12 cellular contexts compared by ENCODE assay signal in the genomic region with DNA sequence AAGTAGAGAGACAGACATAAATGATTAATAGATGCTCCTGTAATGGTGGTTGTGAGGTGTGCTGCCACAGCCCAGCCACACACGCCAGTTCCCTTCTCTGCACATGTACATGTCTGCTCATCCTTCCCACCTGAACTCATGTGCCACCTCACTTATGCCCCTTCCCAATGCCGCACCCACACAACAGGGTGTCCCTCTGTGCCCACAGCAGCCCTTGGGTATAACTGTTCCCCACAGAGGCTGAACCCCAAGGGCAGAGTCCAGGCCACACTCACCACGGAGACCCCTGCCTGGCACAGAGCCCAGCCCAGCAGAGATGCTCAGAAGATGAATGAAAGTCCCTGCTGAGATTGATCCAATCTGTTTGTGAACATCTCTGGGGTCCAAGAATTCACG. TPM values are rescaled to one million over a fixed set of nuclear protein-coding genes. Genes with fewer than 3 reads are reported as not detected.
DNase-seq lines count a peak whose midpoint lies in the region; ATAC-seq, FAIRE-seq and TF ChIP-seq lines count a peak whose summit lies in the region.
"Had no signal": no experiment of that assay in that cellular context is flagged by ENCODE, and none has a peak within 500 bp of the region (broad histone marks: within the 10 kb centered on the region; RNA-seq: fewer than 3 reads in every experiment).

No MANE protein-coding gene starts in this region.

- DNase-seq in activated CD4-positive, alpha-beta T cell treated with anti-CD3 and anti-CD28 coated beads, Interleukin-2, amount 10 ng/mL, durations not matched to agents 7 days and 5 days = no peak
- DNase-seq in activated CD4-positive, alpha-beta T cell treated with anti-CD3 and anti-CD28 coated beads, Interleukin-2, amount 50 U/mL, for 1 hour = no peak
- DNase-seq in K562 (ENCODE audit: extremely low read depth in 1 of 4, low spot score in 3 of 4) (no peak), osteocyte (ENCODE audit: extremely low spot score, unreplicated experiment) (no peak), NCI-H1105 (lab: John Stamatoyannopoulos, UW) (no peak)
- no peak for DNase-seq in activated CD4-positive, CD25-positive, alpha-beta regulatory T cell (lab: John Stamatoyannopoulos, UW)
- DNase-seq: endodermal cell, foreskin fibroblast, occipital lobe had no signal

- TF ChIP-seq CTCF in HEK293 (tag by site-specific recombination; IDR thresholded peaks at IDR 0.05) (no peak), K562 (IDR thresholded peaks at IDR 0.05 in 2 of 3, conservative IDR thresholded peaks at IDR 0.05 in 1 of 3; ENCODE audit: insufficient read depth in 2 of 3, low read depth in 1 of 3, low read length in 3 of 3) (no peak), osteocyte (IDR thresholded peaks at IDR 0.05) (no peak)

- H3K4me1 ChIP-seq in HEK293 (ENCODE audit: control insufficient read depth, insufficient read depth, low read length) = no peaks in the 10 kb centered on the region
- H3K4me1 ChIP-seq in K562 (replicated peaks in 1 of 2; ENCODE audit: control insufficient read depth in 2 of 2, insufficient read depth in 2 of 2, low read length in 2 of 2) = peaks cover 27 to 42% of the 10 kb centered on the region in 2 experiments

- H3K36me3 ChIP-seq in HEK293 (ENCODE audit: control insufficient read depth in 2 of 2, insufficient read depth in 1 of 2, low read length in 2 of 2) = no peaks in the 10 kb centered on the region
- H3K36me3 ChIP-seq in K562 (ENCODE audit: control insufficient read depth, insufficient read depth, low read length) = no peaks in the 10 kb centered on the region

- H3K4me1 Mint-ChIP-seq in activated CD4-positive, alpha-beta T cell treated with anti-CD3 and anti-CD28 coated beads, Interleukin-2, amount 10 ng/mL, durations not matched to agents 7 days and 5 days = peaks cover 98% of the 10 kb centered on the region
- H3K4me1 Mint-ChIP-seq in osteocyte (ENCODE audit: unreplicated experiment) = peaks cover 90% of the 10 kb centered on the region

- no TSS peak for BruUV-seq in K562 (replicated peaks; lab: Mats Ljungman, UMichigan)

- no peak for TF ChIP-seq EP300 in K562 (IDR thresholded peaks at IDR 0.05; ENCODE audit: low read length)

- no peaks in the 10 kb centered on the region for H4K20me1 ChIP-seq in K562 (replicated peaks; ENCODE audit: control insufficient read depth, insufficient read depth, low read length)

- H3K4me3 Mint-ChIP-seq in activated CD4-positive, alpha-beta T cell treated with anti-CD3 and anti-CD28 coated beads, Interleukin-2, amount 10 ng/mL, durations not matched to agents 7 days and 5 days = no peak overlapping the region
- no peak overlapping the region for H3K4me3 Mint-ChIP-seq in osteocyte (ENCODE audit: unreplicated experiment)
- H3K4me3 Mint-ChIP-seq: brain, endodermal cell had no signal

- no peaks in the 10 kb centered on the region for H3K9me1 ChIP-seq in K562 (ENCODE audit: control insufficient read depth, insufficient read depth, low read length)

- POLR2A ChIA-PET in activated CD4-positive, alpha-beta T cell treated with anti-CD3 and anti-CD28 coated beads, Interleukin-2, amount 10 ng/mL, durations not matched to agents 7 days and 5 days (lab: Charles Lee) = no interaction called here
- POLR2A ChIA-PET in HEK293 (lab: Yijun Ruan, JAX) (no interaction called here), K562 (lab: Yijun Ruan, JAX) (no interaction called here)

- no peaks in the 10 kb centered on the region for H3K9me3 ChIP-seq in HEK293 (ENCODE audit: control insufficient read depth, insufficient read depth, low read depth, low read length)
- no peaks in the 10 kb centered on the region for H3K9me3 ChIP-seq in K562 (replicated peaks; ENCODE audit: control insufficient read depth, insufficient read depth, low read depth, low read length)

- CTCF ChIA-PET in activated CD4-positive, alpha-beta T cell treated with anti-CD3 and anti-CD28 coated beads, Interleukin-2, amount 10 ng/mL, durations not matched to agents 7 days and 5 days (lab: Charles Lee) = interaction anchor here (1.9 to 7.8 kb wide), 2 partner anchors 10 to 17 kb away, joined by 6 to 64 read pairs; no protein-coding TSS in a partner anchor
- CTCF ChIA-PET in HEK293 (lab: Yijun Ruan, JAX) = interaction anchor here (1.7 kb wide), 1 partner anchor 13 kb away, joined by 3 read pairs; no protein-coding TSS in a partner anchor
- CTCF ChIA-PET in K562 (lab: Yijun Ruan, JAX; ENCODE audit: low intra/inter-chr PET ratio) = no interaction called here

- H3K27me3 Mint-ChIP-seq in activated CD4-positive, alpha-beta T cell treated with anti-CD3 and anti-CD28 coated beads, Interleukin-2, amount 10 ng/mL, durations not matched to agents 7 days and 5 days = no peaks in the 10 kb centered on the region
- H3K27me3 Mint-ChIP-seq in osteocyte (ENCODE audit: unreplicated experiment) = no peaks in the 10 kb centered on the region

- no peaks in the 10 kb centered on the region for H3K27me3 ChIP-seq in K562 (ENCODE audit: control insufficient read depth in 2 of 2, insufficient read depth in 2 of 2, low read length in 2 of 2)

- H3K9ac ChIP-seq in K562 (ENCODE audit: insufficient read depth in 1 of 2, low read depth in 2 of 2, low read length in 2 of 2) = no peak overlapping the region

- no peak overlapping the region for H2AFZ ChIP-seq in K562 (ENCODE audit: low read depth, low read length)

- no peak for ATAC-seq in K562
- no peak for ATAC-seq in GM21381 (IDR thresholded peaks at IDR 0.05; ENCODE audit: unreplicated experiment)

- TF ChIP-seq RAD21 in K562 (CRISPR knock-in tag; conservative IDR thresholded peaks at IDR 0.05 in 1 of 2, IDR thresholded peaks at IDR 0.05 in 1 of 2) = no peak

- TF ChIP-seq POLR2A in K562 (conservative IDR thresholded peaks at IDR 0.05) = no peak

- WGBS in K562 (ENCODE audit: insufficient coverage, low coverage, missing lambda C conversion rate) = 51% methylated on average over 4 of the region's 4 CpGs

- H3K79me2 ChIP-seq in K562 (ENCODE audit: control insufficient read depth, insufficient read depth, low read length) = no peaks in the 10 kb centered on the region

- no peak overlapping the region for H3K4me2 ChIP-seq in K562 (ENCODE audit: insufficient read depth, low read length)

- H3K36me3 Mint-ChIP-seq in activated CD4-positive, alpha-beta T cell treated with anti-CD3 and anti-CD28 coated beads, Interleukin-2, amount 10 ng/mL, durations not matched to agents 7 days and 5 days (ENCODE audit: low read depth) = peaks cover 73% of the 10 kb centered on the region
- peaks cover 7% of the 10 kb centered on the region for H3K36me3 Mint-ChIP-seq in osteocyte (ENCODE audit: unreplicated experiment)
- H3K36me3 Mint-ChIP-seq: brain had no signal

- in situ Hi-C loops in K562 (cut with MboI) = no loop called here

- intact Hi-C loops in K562 (cut with micrococcal nuclease) = loop anchor here (1.0 kb wide), 1 partner anchor 24 kb away; no protein-coding TSS in a partner anchor

- H3K9me3 Mint-ChIP-seq in activated CD4-positive, alpha-beta T cell treated with anti-CD3 and anti-CD28 coated beads, Interleukin-2, amount 10 ng/mL, durations not matched to agents 7 days and 5 days = no peaks in the 10 kb centered on the region
- H3K9me3 Mint-ChIP-seq in osteocyte (ENCODE audit: unreplicated experiment) = no peaks in the 10 kb centered on the region
- H3K9me3 Mint-ChIP-seq: endodermal cell had no signal

- H3K27ac Mint-ChIP-seq in activated CD4-positive, alpha-beta T cell treated with anti-CD3 and anti-CD28 coated beads, Interleukin-2, amount 10 ng/mL, durations not matched to agents 7 days and 5 days = peak overlapping the region; percentile 99
- peak overlapping the region; percentile 98 for H3K27ac Mint-ChIP-seq in osteocyte (ENCODE audit: unreplicated experiment)
- H3K27ac Mint-ChIP-seq: endodermal cell had no signal

- H3K4me3 ChIP-seq in HEK293 (ENCODE audit: low read depth, low read length) (no peak overlapping the region), K562 (no peak overlapping the region)

- FAIRE-seq in K562 (lab: Jason Lieb, UNC) = no peak

- H3K27ac ChIP-seq in HEK293 (ENCODE audit: extremely low read depth, low read depth, low read length) (no peak overlapping the region), K562 (ENCODE audit: extremely low read depth, low read depth, low read length) (no peak overlapping the region)

TF ChIP-seq in HEK293, 187 proteins besides CTCF, POLR2A, EP300 and RAD21:
- TF ChIP-seq ZNF354C (tag by site-specific recombination; IDR thresholded peaks at IDR 0.05; ENCODE audit: borderline replicate concordance, low read depth) (no peak), ZIC2 (tag by site-specific recombination; IDR thresholded peaks at IDR 0.05) (peak; percentile 32)

TF ChIP-seq in K562, 482 proteins besides CTCF, POLR2A, EP300 and RAD21 (continues in another document):
- TF ChIP-seq DMBX1 (CRISPR knock-in tag; IDR thresholded peaks at IDR 0.05; ENCODE audit: borderline replicate concordance) = no peak
- TF ChIP-seq, protein P1, sequence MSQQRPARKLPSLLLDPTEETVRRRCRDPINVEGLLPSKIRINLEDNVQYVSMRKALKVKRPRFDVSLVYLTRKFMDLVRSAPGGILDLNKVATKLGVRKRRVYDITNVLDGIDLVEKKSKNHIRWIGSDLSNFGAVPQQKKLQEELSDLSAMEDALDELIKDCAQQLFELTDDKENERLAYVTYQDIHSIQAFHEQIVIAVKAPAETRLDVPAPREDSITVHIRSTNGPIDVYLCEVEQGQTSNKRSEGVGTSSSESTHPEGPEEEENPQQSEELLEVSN (IDR thresholded peaks at IDR 0.05; ENCODE audit: borderline replicate concordance in 1 of 2, extremely low read depth in 1 of 2, insufficient read depth in 1 of 2, insufficient read length in 1 of 2, low read depth in 1 of 2, low read length in 1 of 2, poor library complexity in 1 of 2, severe bottlenecking in 1 of 2) = no peak

RNA-seq across cellular contexts. Expression of gene IRF1, which starts 29.7 kb away (rescaled TPM):
- total RNA-seq in activated CD4-positive, alpha-beta T cell treated with anti-CD3 and anti-CD28 coated beads, Interleukin-2, amount 10 ng/mL, durations not matched to agents 7 days and 5 days = 100 to 1,000 TPM; 289 to 302 TPM
- 28.2 and 57.3 TPM in 2 replicates for total RNA-seq in K562 (2011; cell fraction: chromatin; rRNA removed; ENCODE audit: low replicate concordance)
- 33.9 and 37.9 TPM in 2 replicates for total RNA-seq in K562 (2011; cell fraction: nucleolus; rRNA removed)
- total RNA-seq in K562 (2011; cell fraction: nucleoplasm; rRNA removed) = 29.7 and 35.8 TPM in 2 replicates
- total RNA-seq in K562 (2014; rRNA removed) = 3.0 and 4.4 TPM in 2 replicates
- 4.4 and 6.1 TPM in 2 replicates for total RNA-seq in K562 (2014; rRNA removed; fragmentation: Illumina TruSeq; extraction: Trizol)
- 7.4 and 8.2 TPM in 2 replicates for total RNA-seq in K562 (2015; rRNA removed; fragmentation: Illumina TruSeq; extraction: Trizol)
- 10.6 and 12.3 TPM in 2 replicates for total RNA-seq in K562 (2021)
- 4.9 and 5.4 TPM in 2 replicates for polyA plus RNA-seq in K562 (2011; rRNA removed)
- polyA plus RNA-seq in K562 (2011; cell fraction: cytosol; rRNA removed) = 3.6 and 5.0 TPM in 2 replicates
- 12.7 and 17.0 TPM in 2 replicates for polyA plus RNA-seq in K562 (2011; cell fraction: nucleus; rRNA removed)
- 7.0 and 22.7 TPM in 2 replicates for polyA plus RNA-seq in K562 (2012)
- 5.3 and 7.3 TPM in 2 replicates for polyA plus RNA-seq in K562 (2014; fragmentation: Illumina TruSeq; extraction: Trizol)
- 1 to 10 TPM; 1.1 to 1.3 TPM for polyA plus RNA-seq in K562 (2014; fragmentation: Nextera tagmentation; extraction: Ambion mirVana)
- polyA plus RNA-seq in K562 (2014; rRNA removed) = 5.9 and 6.0 TPM in 2 replicates
- 14.3 and 15.6 TPM in 2 replicates for polyA minus RNA-seq in K562 (2011; rRNA and poly(A)+ RNA removed)
- polyA minus RNA-seq in K562 (2011; cell fraction: cytosol; rRNA and poly(A)+ RNA removed) = 4.2 and 9.4 TPM in 2 replicates
- 19.7 and 23.8 TPM in 2 replicates for polyA minus RNA-seq in K562 (2011; cell fraction: nucleus; rRNA and poly(A)+ RNA removed)
- total RNA-seq in osteocyte = 50.2 and 58.9 TPM in 2 replicates
